10 cellular contexts compared by ENCODE assay signal in genomic region chr16:68200120-68200783, GRCh38. TPM values are rescaled to one million over a fixed set of nuclear protein-coding genes. Genes with fewer than 3 reads are reported as not detected.
A peak's percentile ranks its signal among the peaks of the same experiment; 100 is the strongest.
DNase-seq lines count a peak whose midpoint lies in the region; ATAC-seq, FAIRE-seq and TF ChIP-seq lines count a peak whose summit lies in the region.
"Had no signal": no experiment of that assay in that cellular context is flagged by ENCODE, and none has a peak within 500 bp of the region (broad histone marks: within the 10 kb centered on the region; RNA-seq: fewer than 3 reads in every experiment).

No MANE protein-coding gene starts in this region.

- H2BK5ac ChIP-seq in H9 (ENCODE audit: insufficient read length, low read length): no peak overlapping the region

- H4K5ac ChIP-seq in H9 (ENCODE audit: insufficient read length, low read depth, low read length): no peak overlapping the region

- peak overlapping the region; percentile 38 for H3K27ac Mint-ChIP-seq in activated CD4-positive, alpha-beta T cell treated with anti-CD3 and anti-CD28 coated beads for 36 hours
- H3K27ac Mint-ChIP-seq in activated CD4-positive, alpha-beta T cell treated with anti-CD3 and anti-CD28 coated beads, Interleukin-2, amount 10 ng/mL, durations not matched to agents 7 days and 5 days: no peak overlapping the region
- no peak overlapping the region for H3K27ac Mint-ChIP-seq in H9

- POLR2A ChIA-PET in activated CD4-positive, alpha-beta T cell treated with anti-CD3 and anti-CD28 coated beads for 36 hours (lab: Charles Lee): interaction anchor here (0.5 kb wide), 1 partner anchor 384 kb away, joined by 5 read pairs; no protein-coding TSS in a partner anchor
- POLR2A ChIA-PET in activated CD4-positive, alpha-beta T cell treated with anti-CD3 and anti-CD28 coated beads, Interleukin-2, amount 10 ng/mL, durations not matched to agents 7 days and 5 days (lab: Charles Lee): no interaction called here
- POLR2A ChIA-PET in RWPE1 (lab: Yijun Ruan, JAX; ENCODE audit: low non-redundant PET): no interaction called here

- H2BK20ac ChIP-seq in H9 (ENCODE audit: low read depth, low read length, poor library complexity, severe bottlenecking): no peak overlapping the region

- intact Hi-C loops in activated CD4-positive, alpha-beta T cell treated with anti-CD3 and anti-CD28 coated beads for 36 hours (cut with DNase I, micrococcal nuclease): no loop called here

- H3K4me3 Mint-ChIP-seq in activated CD4-positive, alpha-beta T cell treated with anti-CD3 and anti-CD28 coated beads for 36 hours: no peak overlapping the region
- H3K4me3 Mint-ChIP-seq in activated CD4-positive, alpha-beta T cell treated with anti-CD3 and anti-CD28 coated beads, Interleukin-2, amount 10 ng/mL, durations not matched to agents 7 days and 5 days: no peak overlapping the region
- H3K4me3 Mint-ChIP-seq in H9: no peak overlapping the region

- no peak overlapping the region for H3T11ph ChIP-seq in H9 (ENCODE audit: low read length)

- no peak for DNase-seq in activated CD4-positive, alpha-beta T cell treated with anti-CD3 and anti-CD28 coated beads for 36 hours
- DNase-seq in activated CD4-positive, alpha-beta T cell treated with anti-CD3 and anti-CD28 coated beads, Interleukin-2, amount 10 ng/mL, durations not matched to agents 7 days and 5 days: no peak
- DNase-seq in RWPE1 (ENCODE audit: low spot score): peak; percentile 19
- peak; percentile 61 for DNase-seq in epithelial cell of esophagus (ENCODE audit: low read depth)
- no peak for DNase-seq in D721Med (ENCODE audit: insufficient read length, low spot score)
- no peak for DNase-seq in H9
- no peak for DNase-seq in BE2C
- DNase-seq: NCI-H1694 had no signal

- H2BK15ac ChIP-seq in H9 (ENCODE audit: low read depth, low read length): no peak overlapping the region

- FAIRE-seq in D721Med (lab: Jason Lieb, UNC): no peak

- H3K9ac ChIP-seq in skeletal muscle tissue (ENCODE audit: low read depth in 1 of 3, low read length in 3 of 3) (peak overlapping the region; percentile 5 to 64 (median 32)), H9 (ENCODE audit: extremely low read depth, insufficient read length, low read length) (no peak overlapping the region)

- no peak overlapping the region for H4K91ac ChIP-seq in H9 (ENCODE audit: insufficient read length, low read depth, low read length)

- no peak overlapping the region for H3K4ac ChIP-seq in H9 (ENCODE audit: low read depth, low read length)

- no CpG with 5 or more reads among the region's 3 CpGs for WGBS in H9 (ENCODE audit: extremely low coverage, insufficient read length, low lambda C conversion rate)

- no peak overlapping the region for H3K23ac ChIP-seq in H9 (ENCODE audit: insufficient read length, low read depth, low read length)

- no peaks in the 10 kb centered on the region for H3K9me3 Mint-ChIP-seq in activated CD4-positive, alpha-beta T cell treated with anti-CD3 and anti-CD28 coated beads for 36 hours (ENCODE audit: low read depth)
- H3K9me3 Mint-ChIP-seq in activated CD4-positive, alpha-beta T cell treated with anti-CD3 and anti-CD28 coated beads, Interleukin-2, amount 10 ng/mL, durations not matched to agents 7 days and 5 days: no peaks in the 10 kb centered on the region
- H3K9me3 Mint-ChIP-seq in H9: no peaks in the 10 kb centered on the region

- no peak overlapping the region for H3K4me3 ChIP-seq in epithelial cell of esophagus (ENCODE audit: low read length)
- no peak overlapping the region for H3K4me3 ChIP-seq in skeletal muscle tissue (ENCODE audit: low read length in 3 of 3)
- no peak overlapping the region for H3K4me3 ChIP-seq in BE2C (ENCODE audit: low read depth, low read length)
- H3K4me3 ChIP-seq: SJSA1 had no signal

- H3K27me3 ChIP-seq in skeletal muscle tissue (ENCODE audit: control insufficient read depth in 3 of 3, insufficient read depth in 3 of 3, low read length in 3 of 3) (no peaks in the 10 kb centered on the region), H9 (ENCODE audit: insufficient read depth, low read length) (no peaks in the 10 kb centered on the region), BE2C (no peaks in the 10 kb centered on the region)
- H3K27me3 ChIP-seq: SJSA1 had no signal

- no peak overlapping the region for H2BK120ac ChIP-seq in H9 (ENCODE audit: low read depth, low read length, poor library complexity, severe bottlenecking)

- H3K4me1 Mint-ChIP-seq in activated CD4-positive, alpha-beta T cell treated with anti-CD3 and anti-CD28 coated beads for 36 hours: peaks cover 12% of the 10 kb centered on the region
- H3K4me1 Mint-ChIP-seq in activated CD4-positive, alpha-beta T cell treated with anti-CD3 and anti-CD28 coated beads, Interleukin-2, amount 10 ng/mL, durations not matched to agents 7 days and 5 days: peaks cover 6% of the 10 kb centered on the region
- H3K4me1 Mint-ChIP-seq in H9: no peaks in the 10 kb centered on the region

- ATAC-seq in activated CD4-positive, alpha-beta T cell treated with anti-CD3 and anti-CD28 coated beads for 36 hours: peak; percentile 77

- H3K27ac ChIP-seq in RWPE1: no peak overlapping the region
- peak overlapping the region; percentile 81 for H3K27ac ChIP-seq in skeletal muscle tissue (ENCODE audit: low read depth, low read length)
- no peak overlapping the region for H3K27ac ChIP-seq in H9 (ENCODE audit: insufficient read length, low read depth, low read length)
- H3K27ac ChIP-seq: SJSA1 had no signal

- no peaks in the 10 kb centered on the region for H3K9me3 ChIP-seq in skeletal muscle tissue (ENCODE audit: control insufficient read depth in 3 of 3, low read length in 3 of 3)
- H3K9me3 ChIP-seq in H9 (ENCODE audit: control insufficient read depth, low read depth, low read length): no peaks in the 10 kb centered on the region
- H3K9me3 ChIP-seq in BE2C: no peaks in the 10 kb centered on the region
- H3K9me3 ChIP-seq: SJSA1 had no signal

- CTCF ChIA-PET in activated CD4-positive, alpha-beta T cell treated with anti-CD3 and anti-CD28 coated beads for 36 hours (lab: Charles Lee): interaction anchor here (0.8 to 1.3 kb wide), 4 partner anchors 22 to 81 kb away, joined by 3 to 4 read pairs (median 4); no protein-coding TSS in a partner anchor
- CTCF ChIA-PET in activated CD4-positive, alpha-beta T cell treated with anti-CD3 and anti-CD28 coated beads, Interleukin-2, amount 10 ng/mL, durations not matched to agents 7 days and 5 days (lab: Charles Lee): interaction anchor here (1.6 to 1.8 kb wide), 2 partner anchors 11 to 61 kb away, joined by 4 to 7 read pairs; no protein-coding TSS in a partner anchor
- CTCF ChIA-PET in RWPE1 (lab: Yijun Ruan, JAX): no interaction called here

- H3K79me1 ChIP-seq in H9 (ENCODE audit: insufficient read depth, low read depth, low read length, poor library complexity, severe bottlenecking): no peaks in the 10 kb centered on the region

- no peaks in the 10 kb centered on the region for H3K79me2 ChIP-seq in H9 (ENCODE audit: insufficient read depth, low read length)

- peaks cover 8 to 17% (median 16%) of the 10 kb centered on the region in 3 donors for H3K4me1 ChIP-seq in skeletal muscle tissue (ENCODE audit: control insufficient read depth in 3 of 3, insufficient read depth in 3 of 3, low read length in 3 of 3)
- no peaks in the 10 kb centered on the region for H3K4me1 ChIP-seq in H9 (ENCODE audit: insufficient read depth, low read length)
- H3K4me1 ChIP-seq in BE2C: no peaks in the 10 kb centered on the region

- TF ChIP-seq CTCF in RWPE1 (conservative IDR thresholded peaks at IDR 0.05; ENCODE audit: low read depth) (no peak), epithelial cell of esophagus (IDR thresholded peaks at IDR 0.05; ENCODE audit: insufficient read depth, low read depth, low read length, missing control alignments) (no peak), D721Med (IDR thresholded peaks at IDR 0.05; ENCODE audit: insufficient read depth, missing control alignments) (no peak), H9 (conservative IDR thresholded peaks at IDR 0.05) (no peak), BE2C (IDR thresholded peaks at IDR 0.05; ENCODE audit: low read depth, low read length) (no peak)

- no peak overlapping the region for H2BK12ac ChIP-seq in H9 (ENCODE audit: insufficient read length, low read depth, low read length)

- no peak overlapping the region for H3K56ac ChIP-seq in H9 (ENCODE audit: insufficient read length, low read depth, low read length)

- H3K27me3 Mint-ChIP-seq in activated CD4-positive, alpha-beta T cell treated with anti-CD3 and anti-CD28 coated beads for 36 hours: no peaks in the 10 kb centered on the region
- H3K27me3 Mint-ChIP-seq in activated CD4-positive, alpha-beta T cell treated with anti-CD3 and anti-CD28 coated beads, Interleukin-2, amount 10 ng/mL, durations not matched to agents 7 days and 5 days: no peaks in the 10 kb centered on the region
- no peaks in the 10 kb centered on the region for H3K27me3 Mint-ChIP-seq in H9 (ENCODE audit: low read depth)

- H2AK5ac ChIP-seq in H9 (ENCODE audit: insufficient read length, low read length): no peak overlapping the region

- H3K23me2 ChIP-seq in H9 (ENCODE audit: insufficient read length, low read depth, low read length, poor library complexity, severe bottlenecking): no peaks in the 10 kb centered on the region

- H3K36me3 Mint-ChIP-seq in activated CD4-positive, alpha-beta T cell treated with anti-CD3 and anti-CD28 coated beads for 36 hours (ENCODE audit: low read depth): peaks cover 5% of the 10 kb centered on the region
- H3K36me3 Mint-ChIP-seq in activated CD4-positive, alpha-beta T cell treated with anti-CD3 and anti-CD28 coated beads, Interleukin-2, amount 10 ng/mL, durations not matched to agents 7 days and 5 days (ENCODE audit: low read depth): peaks cover 15% of the 10 kb centered on the region
- H3K36me3 Mint-ChIP-seq in H9 (ENCODE audit: insufficient read depth in 1 of 3, low read depth in 3 of 3): peaks cover 0 to 2% (median 0%) of the 10 kb centered on the region in 3 experiments; a peak in 2 of 7 replicates

- no peak overlapping the region for H2AFZ ChIP-seq in H9 (ENCODE audit: low read length)

- H3K18ac ChIP-seq in H9 (ENCODE audit: insufficient read length, low read depth, low read length): no peak overlapping the region

- H3K4me2 ChIP-seq in H9 (ENCODE audit: insufficient read depth, insufficient read length, low read length): no peak overlapping the region

- no peaks in the 10 kb centered on the region for H4K20me1 ChIP-seq in H9 (ENCODE audit: control insufficient read depth, insufficient read depth, insufficient read length)

- H3K36me3 ChIP-seq in skeletal muscle tissue (ENCODE audit: control insufficient read depth in 3 of 3, insufficient read depth in 3 of 3, low read length in 3 of 3): no peaks in the 10 kb centered on the region
- H3K36me3 ChIP-seq in BE2C: no peaks in the 10 kb centered on the region

- no peak overlapping the region for H3K14ac ChIP-seq in H9 (ENCODE audit: insufficient read depth, low read length)

- H4K8ac ChIP-seq in H9 (replicated peaks; ENCODE audit: insufficient read length, low read depth, low read length): no peak overlapping the region

RNA-seq across cellular contexts. Expression of gene ESRP2, which starts 35.7 kb away (rescaled TPM):
- under 1 TPM; 0.58 to 0.85 TPM for total RNA-seq in activated CD4-positive, alpha-beta T cell treated with anti-CD3 and anti-CD28 coated beads for 36 hours
- under 1 TPM in 1 of 2 experiments, not detected in 1; 0.08 TPM for total RNA-seq in activated CD4-positive, alpha-beta T cell treated with anti-CD3 and anti-CD28 coated beads, Interleukin-2, amount 10 ng/mL, durations not matched to agents 7 days and 5 days
- total RNA-seq in skeletal muscle tissue (not detected), H9 (2021) (59.3 and 59.5 TPM in 2 replicates)
- not detected for polyA plus RNA-seq in BE2C (2012; ENCODE audit: insufficient read depth, insufficient read length, low read depth)

RNA-seq across cellular contexts. Expression of gene PLA2G15, which starts 44.9 kb away (rescaled TPM):
- total RNA-seq in activated CD4-positive, alpha-beta T cell treated with anti-CD3 and anti-CD28 coated beads for 36 hours: 1 to 10 TPM; 6.0 to 7.0 TPM
- 10 to 100 TPM in 1 of 2 experiments, 1 to 10 TPM in 1; 8.4 to 10.1 TPM for total RNA-seq in activated CD4-positive, alpha-beta T cell treated with anti-CD3 and anti-CD28 coated beads, Interleukin-2, amount 10 ng/mL, durations not matched to agents 7 days and 5 days
- total RNA-seq in skeletal muscle tissue: 23.0 TPM
- 11.0 TPM in 2 replicates for total RNA-seq in H9 (2021)
- 12.3 TPM for polyA plus RNA-seq in BE2C (2012; ENCODE audit: insufficient read depth, insufficient read length, low read depth)

Comparison
In these comparisons a context has a peak if more than half of its experiments do, and no peak if none do; other contexts are left out.
1. DNase-seq: peak in RWPE1 (single experiment) and epithelial cell of esophagus (single experiment); none in activated CD4-positive, alpha-beta T cell treated with anti-CD3 and anti-CD28 coated beads for 36 hours (single experiment), activated CD4-positive, alpha-beta T cell treated with anti-CD3 and anti-CD28 coated beads, Interleukin-2, amount 10 ng/mL, durations not matched to agents 7 days and 5 days (single experiment), D721Med (single experiment), H9 (single experiment) and BE2C (single experiment).
2. RNA of gene ESRP2, which starts 35.7 kb away (total RNA-seq): 59.3 to 59.5 TPM in H9; 0.58 to 0.85 TPM in activated CD4-positive, alpha-beta T cell treated with anti-CD3 and anti-CD28 coated beads for 36 hours, 0.08 TPM in activated CD4-positive, alpha-beta T cell treated with anti-CD3 and anti-CD28 coated beads, Interleukin-2, amount 10 ng/mL, durations not matched to agents 7 days and 5 days and not detected in skeletal muscle tissue (single experiment); every median in the first group is over 10 times any median in the second.